ENCODE assay signal across 1 cellular context in the genomic region with DNA sequence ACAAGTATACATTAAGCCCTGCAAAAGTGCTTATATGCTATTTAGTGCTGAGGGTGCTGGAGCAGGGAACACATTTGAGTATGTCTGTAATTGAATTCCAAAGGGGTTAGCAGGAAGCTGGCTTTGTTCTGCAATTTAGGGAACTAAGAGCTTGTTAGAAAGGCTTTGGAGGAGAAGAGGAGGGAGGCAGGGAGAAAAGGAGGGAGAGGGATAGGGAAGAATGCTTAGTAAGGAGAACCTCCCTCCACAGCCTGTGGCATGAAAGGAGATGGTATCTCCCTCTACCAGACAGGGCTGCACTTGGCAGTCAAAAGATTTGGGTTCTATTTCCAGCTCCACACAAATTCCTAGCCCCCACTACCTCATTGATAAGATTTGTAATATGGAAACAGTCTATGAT.
TF ChIP-seq lines count a peak whose summit lies in the region.

No MANE protein-coding gene starts in this region.

TF ChIP-seq in IMR-90, 13 proteins besides CTCF, POLR2A, EP300 and RAD21 (continued from another document):
- TF ChIP-seq CEBPB (IDR thresholded peaks at IDR 0.05; ENCODE audit: low read depth, low read length) (no peak), MAFK (IDR thresholded peaks at IDR 0.05; ENCODE audit: low read depth, low read length) (no peak), RFX5 (IDR thresholded peaks at IDR 0.05; ENCODE audit: low read depth, low read length) (no peak)
- TF ChIP-seq, protein P1, sequence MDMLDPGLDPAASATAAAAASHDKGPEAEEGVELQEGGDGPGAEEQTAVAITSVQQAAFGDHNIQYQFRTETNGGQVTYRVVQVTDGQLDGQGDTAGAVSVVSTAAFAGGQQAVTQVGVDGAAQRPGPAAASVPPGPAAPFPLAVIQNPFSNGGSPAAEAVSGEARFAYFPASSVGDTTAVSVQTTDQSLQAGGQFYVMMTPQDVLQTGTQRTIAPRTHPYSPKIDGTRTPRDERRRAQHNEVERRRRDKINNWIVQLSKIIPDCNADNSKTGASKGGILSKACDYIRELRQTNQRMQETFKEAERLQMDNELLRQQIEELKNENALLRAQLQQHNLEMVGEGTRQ (IDR thresholded peaks at IDR 0.05; ENCODE audit: low read depth, low read length): no peak
TF ChIP-seq in IMR-90: peak in this region for 0.
